ENCODE assay signal across 17 cellular contexts in the genomic region with DNA sequence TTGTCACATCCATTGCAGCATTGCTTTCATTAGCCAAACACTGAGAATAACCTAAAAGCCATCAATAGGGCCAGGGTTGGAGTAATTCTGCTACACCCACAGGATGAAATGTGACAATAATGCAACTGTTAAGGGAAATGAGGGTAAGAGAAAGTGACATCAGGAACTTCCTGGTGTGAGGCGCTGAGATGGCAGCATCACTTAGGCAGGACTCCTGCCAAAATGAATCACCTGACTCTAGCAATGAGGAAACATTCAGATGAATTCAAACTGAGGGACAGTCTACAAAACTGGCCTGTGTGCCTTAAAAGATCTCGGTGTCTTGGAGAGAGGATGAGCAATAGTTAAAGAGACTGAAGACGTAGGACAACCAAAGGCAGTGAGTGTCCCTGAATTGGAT.
DNase-seq lines count a peak whose midpoint lies in the region; ATAC-seq, FAIRE-seq and TF ChIP-seq lines count a peak whose summit lies in the region.
"Had no signal": no experiment of that assay in that cellular context is flagged by ENCODE, and none has a peak within 500 bp of the region (broad histone marks: within the 10 kb centered on the region; RNA-seq: fewer than 3 reads in every experiment).

No MANE protein-coding gene starts in this region.

- DNase-seq in A549 (ENCODE audit: low read depth in 1 of 2, low spot score in 1 of 2) (peak in 1 of 2 experiments; percentile 56), GM04504 (ENCODE audit: low read depth) (peak; percentile 7), SK-MEL-5 (ENCODE audit: low read depth, low spot score) (peak; percentile 21), left colon (peak in 1 of 2 donors; percentile 64), GM03348 (ENCODE audit: low spot score) (no peak), heart right ventricle (no peak)
- no peak for DNase-seq in activated naive CD4-positive, alpha-beta T cell treated with anti-CD3 and anti-CD28 coated beads, Interleukin-2, amount 10 ng/mL, durations not matched to agents 7 days and 5 days
- DNase-seq: kidney glomerular epithelial cell; NCI-H1417; NCI-H526; stimulated activated naive B cell treated with anti-CD40 and anti-IgM and Interleukin-4, amounts not matched to agents 10 μg/mL and 1 μg/mL and 100 μg/mL, for 72 hours had no signal

- TF ChIP-seq RAD21 in A549 (conservative IDR thresholded peaks at IDR 0.05 in 1 of 2, IDR thresholded peaks at IDR 0.05 in 1 of 2), result no peak

- in situ Hi-C loops in SK-MEL-5 (cut with HindIII; ENCODE audit: low pct_unique_long_range_greater_than_20kb, low sequenced_read_pairs), result no loop called here

- peak overlapping the region; percentile 51 for H3K4me2 ChIP-seq in A549

- POLR2A ChIA-PET in A549 (lab: Yijun Ruan, JAX), result no interaction called here

- H3K27ac Mint-ChIP-seq in activated naive CD4-positive, alpha-beta T cell treated with anti-CD3 and anti-CD28 coated beads, Interleukin-2, amount 10 ng/mL, durations not matched to agents 7 days and 5 days, result no peak overlapping the region
- H3K27ac Mint-ChIP-seq: stimulated activated naive B cell treated with anti-CD40 and anti-IgM and Interleukin-4, amounts not matched to agents 10 μg/mL and 1 μg/mL and 100 μg/mL, for 72 hours had no signal

- peaks cover 0 to 26% (median 0%) of the 10 kb centered on the region in 7 donors for H3K27me3 ChIP-seq in heart right ventricle
- H3K27me3 ChIP-seq: tibial nerve had no signal

- no peak for FAIRE-seq in A549 (lab: Jason Lieb, UNC)
- FAIRE-seq: GM18507 had no signal

- H3K27me3 Mint-ChIP-seq in activated naive CD4-positive, alpha-beta T cell treated with anti-CD3 and anti-CD28 coated beads, Interleukin-2, amount 10 ng/mL, durations not matched to agents 7 days and 5 days, result peaks cover 4% of the 10 kb centered on the region

- H3K36me3 ChIP-seq in heart right ventricle, result no peaks in the 10 kb centered on the region
- H3K36me3 ChIP-seq: tibial nerve had no signal

- no peak for TF ChIP-seq CTCF in A549 (IDR thresholded peaks at IDR 0.05)
- no peak for TF ChIP-seq CTCF in heart right ventricle (IDR thresholded peaks at IDR 0.05)

- H3K36me3 Mint-ChIP-seq in activated naive CD4-positive, alpha-beta T cell treated with anti-CD3 and anti-CD28 coated beads, Interleukin-2, amount 10 ng/mL, durations not matched to agents 7 days and 5 days, result no peaks in the 10 kb centered on the region
- H3K36me3 Mint-ChIP-seq: stimulated activated naive B cell treated with anti-CD40 and anti-IgM and Interleukin-4, amounts not matched to agents 10 μg/mL and 1 μg/mL and 100 μg/mL, for 72 hours had no signal

- ATAC-seq in A549 (peak; percentile 52 to 83), left colon (peak; percentile 99), heart right ventricle (no peak), HG02852 (IDR thresholded peaks at IDR 0.05; ENCODE audit: unreplicated experiment) (no peak)
- ATAC-seq: stimulated activated naive B cell treated with anti-CD40 and anti-IgM and Interleukin-4, amounts not matched to agents 10 μg/mL and 1 μg/mL and 100 μg/mL, for 72 hours had no signal

- no peaks in the 10 kb centered on the region for H3K4me1 Mint-ChIP-seq in activated naive CD4-positive, alpha-beta T cell treated with anti-CD3 and anti-CD28 coated beads, Interleukin-2, amount 10 ng/mL, durations not matched to agents 7 days and 5 days
- H3K4me1 Mint-ChIP-seq: stimulated activated naive B cell treated with anti-CD40 and anti-IgM and Interleukin-4, amounts not matched to agents 10 μg/mL and 1 μg/mL and 100 μg/mL, for 72 hours had no signal

- no peak for TF ChIP-seq POLR2A in A549 (IDR thresholded peaks at IDR 0.05; ENCODE audit: low read length)

- peak overlapping the region; percentile 47 to 68; a peak in 5 of 6 replicates for H3K27ac ChIP-seq in A549
- no peak overlapping the region for H3K27ac ChIP-seq in heart right ventricle
- H3K27ac ChIP-seq: coronary artery, epithelial cell of prostate, skin epidermis, tibial nerve had no signal

- H3K4me3 ChIP-seq in A549 (no peak overlapping the region), heart right ventricle (no peak overlapping the region)
- H3K4me3 ChIP-seq: coronary artery, skin epidermis, tibial nerve had no signal

- peaks cover 26% of the 10 kb centered on the region for H3K4me1 ChIP-seq in A549
- H3K4me1 ChIP-seq in heart right ventricle, result no peaks in the 10 kb centered on the region
- H3K4me1 ChIP-seq: tibial nerve had no signal

- H3K4me3 Mint-ChIP-seq in activated naive CD4-positive, alpha-beta T cell treated with anti-CD3 and anti-CD28 coated beads, Interleukin-2, amount 10 ng/mL, durations not matched to agents 7 days and 5 days, result no peak overlapping the region
- H3K4me3 Mint-ChIP-seq: stimulated activated naive B cell treated with anti-CD40 and anti-IgM and Interleukin-4, amounts not matched to agents 10 μg/mL and 1 μg/mL and 100 μg/mL, for 72 hours had no signal

- H3K9me3 ChIP-seq in A549, result no peaks in the 10 kb centered on the region
- no peaks in the 10 kb centered on the region for H3K9me3 ChIP-seq in heart right ventricle
- H3K9me3 ChIP-seq: tibial nerve had no signal

- H3K9me3 Mint-ChIP-seq in activated naive CD4-positive, alpha-beta T cell treated with anti-CD3 and anti-CD28 coated beads, Interleukin-2, amount 10 ng/mL, durations not matched to agents 7 days and 5 days, result no peaks in the 10 kb centered on the region

- CTCF ChIA-PET in A549 (lab: Yijun Ruan, JAX), result interaction anchor here (0.6 kb wide), 1 partner anchor 1103 kb away, joined by 3 read pairs; no protein-coding TSS in a partner anchor
- CTCF ChIA-PET in activated naive CD4-positive, alpha-beta T cell treated with anti-CD3 and anti-CD28 coated beads, Interleukin-2, amount 10 ng/mL, durations not matched to agents 7 days and 5 days (lab: Charles Lee), result no interaction called here

- no peak for TF ChIP-seq EP300 in A549 (IDR thresholded peaks at IDR 0.05)

- intact Hi-C loops in left colon (cut with DNase I, micrococcal nuclease), result no loop called here
- intact Hi-C loops in heart right ventricle (cut with DNase I), result no loop called here

- 48% methylated on average over 3 of the region's 3 CpGs for WGBS in A549 (ENCODE audit: missing lambda C conversion rate)
- WGBS in heart right ventricle, 2 donors, result 45 to 67% methylated on average over 3 of the region's 3 CpGs

TF ChIP-seq in A549, 52 proteins besides CTCF, POLR2A, EP300 and RAD21:
- TF ChIP-seq HOXB13 (CRISPR knock-in tag; IDR thresholded peaks at IDR 0.05; ENCODE audit: low read depth) (no peak), RFX5 (IDR thresholded peaks at IDR 0.05) (no peak), GATA3 (IDR thresholded peaks at IDR 0.05; ENCODE audit: borderline replicate concordance) (no peak), POLR2AphosphoS2 (conservative IDR thresholded peaks at IDR 0.05; ENCODE audit: low read length) (no peak), RCOR1 (IDR thresholded peaks at IDR 0.05; ENCODE audit: low read depth, low read length) (no peak), CHD4 (IDR thresholded peaks at IDR 0.05; ENCODE audit: borderline replicate concordance) (no peak), HOXB5 (CRISPR knock-in tag; IDR thresholded peaks at IDR 0.05) (no peak), SREBF2 (IDR thresholded peaks at IDR 0.05) (no peak)
- TF ChIP-seq, protein P1, sequence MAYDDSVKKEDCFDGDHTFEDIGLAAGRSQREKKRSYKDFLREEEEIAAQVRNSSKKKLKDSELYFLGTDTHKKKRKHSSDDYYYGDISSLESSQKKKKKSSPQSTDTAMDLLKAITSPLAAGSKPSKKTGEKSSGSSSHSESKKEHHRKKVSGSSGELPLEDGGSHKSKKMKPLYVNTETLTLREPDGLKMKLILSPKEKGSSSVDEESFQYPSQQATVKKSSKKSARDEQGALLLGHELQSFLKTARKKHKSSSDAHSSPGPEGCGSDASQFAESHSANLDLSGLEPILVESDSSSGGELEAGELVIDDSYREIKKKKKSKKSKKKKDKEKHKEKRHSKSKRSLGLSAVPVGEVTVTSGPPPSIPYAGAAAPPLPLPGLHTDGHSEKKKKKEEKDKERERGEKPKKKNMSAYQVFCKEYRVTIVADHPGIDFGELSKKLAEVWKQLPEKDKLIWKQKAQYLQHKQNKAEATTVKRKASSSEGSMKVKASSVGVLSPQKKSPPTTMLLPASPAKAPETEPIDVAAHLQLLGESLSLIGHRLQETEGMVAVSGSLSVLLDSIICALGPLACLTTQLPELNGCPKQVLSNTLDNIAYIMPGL (CRISPR knock-in tag; IDR thresholded peaks at IDR 0.05; ENCODE audit: borderline replicate concordance), result no peak
- TF ChIP-seq, protein P2, sequence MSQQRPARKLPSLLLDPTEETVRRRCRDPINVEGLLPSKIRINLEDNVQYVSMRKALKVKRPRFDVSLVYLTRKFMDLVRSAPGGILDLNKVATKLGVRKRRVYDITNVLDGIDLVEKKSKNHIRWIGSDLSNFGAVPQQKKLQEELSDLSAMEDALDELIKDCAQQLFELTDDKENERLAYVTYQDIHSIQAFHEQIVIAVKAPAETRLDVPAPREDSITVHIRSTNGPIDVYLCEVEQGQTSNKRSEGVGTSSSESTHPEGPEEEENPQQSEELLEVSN (IDR thresholded peaks at IDR 0.05; ENCODE audit: borderline replicate concordance, low read depth), result no peak

Comparison
In these comparisons a context has a peak if more than half of its experiments do, and no peak if none do; other contexts are left out.
1. ATAC-seq: peak in A549 (2 of 2) and left colon (single experiment); none in heart right ventricle (0 of 8) and HG02852 (single experiment).
2. DNase-seq: peak in GM04504 (single experiment) and SK-MEL-5 (single experiment); none in GM03348 (single experiment), heart right ventricle (0 of 2) and activated naive CD4-positive, alpha-beta T cell treated with anti-CD3 and anti-CD28 coated beads, Interleukin-2, amount 10 ng/mL, durations not matched to agents 7 days and 5 days (single experiment).
3. H3K27ac ChIP-seq: peak in A549 (2 of 2); none in heart right ventricle (0 of 10).